In genomic region chr9:101354143-101354764, GRCh38 we compare ENCODE assay signal across 25 cellular contexts. TPM values are rescaled to one million over a fixed set of nuclear protein-coding genes. Genes with fewer than 3 reads are reported as not detected.
DNase-seq lines count a peak whose midpoint lies in the region; ATAC-seq and TF ChIP-seq lines count a peak whose summit lies in the region.
"Had no signal": no experiment of that assay in that cellular context is flagged by ENCODE, and none has a peak within 500 bp of the region (broad histone marks: within the 10 kb centered on the region; RNA-seq: fewer than 3 reads in every experiment).

No MANE protein-coding gene starts in this region.

- ATAC-seq in WTC11 = no peak
- ATAC-seq: GM12878, left lung, sciatic nerve had no signal

- CTCF ChIA-PET in Caco-2 (lab: Charles Lee) (interaction anchor here (0.9 kb wide), 1 partner anchor 235 kb away, joined by 3 read pairs; no protein-coding TSS in a partner anchor), WTC11 (lab: Charles Lee) (no interaction called here)

- H3K4me3 ChIP-seq in Caco-2 (ENCODE audit: low read depth, low read length) (no peak overlapping the region), epithelial cell of esophagus (ENCODE audit: low read length) (no peak overlapping the region)
- H3K4me3 ChIP-seq in effector memory CD4-positive, alpha-beta T cell (ENCODE audit: insufficient read depth, low read depth, low read length, poor library complexity, severe bottlenecking) = no peak overlapping the region
- H3K4me3 ChIP-seq: GM12878, left lung, uterus had no signal

- peaks cover 23% of the 10 kb centered on the region for H3K9me3 ChIP-seq in Caco-2
- no peaks in the 10 kb centered on the region for H3K9me3 ChIP-seq in effector memory CD4-positive, alpha-beta T cell (ENCODE audit: control insufficient read depth, low read length)
- H3K9me3 ChIP-seq: left lung, uterus had no signal

- H3K4me1 Mint-ChIP-seq in Caco-2 (ENCODE audit: low read depth, unreplicated experiment) (peaks cover 19% of the 10 kb centered on the region), WTC11 (no peaks in the 10 kb centered on the region)
- H3K4me1 Mint-ChIP-seq: activated B cell treated with CpG ODN at 0.5 μM for 24 hours, nephron progenitor cell had no signal

- H3K4me1 ChIP-seq in Caco-2 = peaks cover 39% of the 10 kb centered on the region
- no peaks in the 10 kb centered on the region for H3K4me1 ChIP-seq in effector memory CD4-positive, alpha-beta T cell (ENCODE audit: control insufficient read depth, insufficient read depth, low read length, poor library complexity, severe bottlenecking)
- H3K4me1 ChIP-seq: left lung, parathyroid adenoma, uterus had no signal

- intact Hi-C loops in Caco-2 (cut with micrococcal nuclease; ENCODE audit: unreplicated experiment) = loop anchor here (1.0 kb wide), 3 partner anchors 12 to 34 kb away; no protein-coding TSS in a partner anchor

- H3K4me3 Mint-ChIP-seq in Caco-2 (ENCODE audit: unreplicated experiment) = peak overlapping the region; percentile 63
- no peak overlapping the region for H3K4me3 Mint-ChIP-seq in WTC11
- H3K4me3 Mint-ChIP-seq: activated B cell treated with CpG ODN at 0.5 μM for 24 hours, nephron progenitor cell had no signal

- TF ChIP-seq CTCF in Caco-2 (IDR thresholded peaks at IDR 0.05; ENCODE audit: insufficient read depth in 1 of 2, low read depth in 1 of 2, low read length in 1 of 2, severe bottlenecking in 1 of 2, unreplicated experiment in 1 of 2) = no peak
- no peak for TF ChIP-seq CTCF in epithelial cell of esophagus (IDR thresholded peaks at IDR 0.05; ENCODE audit: insufficient read depth, low read depth, low read length, missing control alignments)
- TF ChIP-seq CTCF in WTC11 (IDR thresholded peaks at IDR 0.05) = no peak

- POLR2A ChIA-PET in Caco-2 (lab: Charles Lee) (interaction anchor here (1.1 kb wide), 1 partner anchor 44 kb away, joined by 6 read pairs; the partner anchor contains the start of genes MRPL50 and ZNF189), WTC11 (lab: Charles Lee) (no interaction called here)

- peak; percentile 71 to 74 for DNase-seq in Caco-2
- DNase-seq in M059J (ENCODE audit: low read depth) = peak; percentile 3
- peak; percentile 42 for DNase-seq in epithelial cell of esophagus (ENCODE audit: low read depth)
- DNase-seq in mucosa of gallbladder (ENCODE audit: low spot score) = peak; percentile 51
- no peak for DNase-seq in WTC11 (ENCODE audit: low spot score)
- no peak for DNase-seq in activated CD8-positive, alpha-beta memory T cell treated with anti-CD3 and anti-CD28 coated beads for 24 hours
- no peak for DNase-seq in effector memory CD4-positive, alpha-beta T cell
- DNase-seq in NCI-H526 (lab: John Stamatoyannopoulos, UW) = no peak
- DNase-seq: activated B cell treated with CpG ODN at 0.5 μM for 24 hours; activated CD4-positive, alpha-beta T cell treated with anti-CD3 and anti-CD28 coated beads, Interleukin-2, amount 50 U/mL, for 48 hours; activated gamma-delta T cell; activated T-cell treated with anti-CD3 and anti-CD28 coated beads for 4 hours; Karpas-422; left lung; midbrain; NCI-H1092; NCI-H2029; NCI-H446 treated with DMSO at 0.1 percent for 48 hours; nephron progenitor cell; uterus had no signal

- H3K36me3 Mint-ChIP-seq in Caco-2 (ENCODE audit: insufficient read depth, unreplicated experiment) = peaks cover 6% of the 10 kb centered on the region
- no peaks in the 10 kb centered on the region; the same call in 1 of the 2 replicates for H3K36me3 Mint-ChIP-seq in WTC11

- BruUV-seq in Caco-2 (replicated peaks; lab: Mats Ljungman, UMichigan) = TSS peak; percentile 93

- peaks cover 18% of the 10 kb centered on the region for H3K9me3 Mint-ChIP-seq in Caco-2 (ENCODE audit: unreplicated experiment)
- H3K9me3 Mint-ChIP-seq in WTC11 = peaks cover 8% of the 10 kb centered on the region
- H3K9me3 Mint-ChIP-seq: activated B cell treated with CpG ODN at 0.5 μM for 24 hours, nephron progenitor cell had no signal

- H3K27me3 Mint-ChIP-seq in Caco-2 (ENCODE audit: insufficient read depth, unreplicated experiment) (no peaks in the 10 kb centered on the region), WTC11 (ENCODE audit: low read depth) (no peaks in the 10 kb centered on the region)
- H3K27me3 Mint-ChIP-seq: activated B cell treated with CpG ODN at 0.5 μM for 24 hours had no signal

- H3K36me3 ChIP-seq in Caco-2 (ENCODE audit: control insufficient read depth, insufficient read depth, low read length) = no peaks in the 10 kb centered on the region
- H3K36me3 ChIP-seq in effector memory CD4-positive, alpha-beta T cell (ENCODE audit: control insufficient read depth, insufficient read depth, low read length) = no peaks in the 10 kb centered on the region
- H3K36me3 ChIP-seq: left lung, uterus had no signal

- H3K27ac Mint-ChIP-seq in Caco-2 (ENCODE audit: unreplicated experiment) (peak overlapping the region; percentile 87), WTC11 (no peak overlapping the region)
- H3K27ac Mint-ChIP-seq: activated B cell treated with CpG ODN at 0.5 μM for 24 hours, nephron progenitor cell had no signal

- H3K27me3 ChIP-seq in Caco-2 (replicated peaks; ENCODE audit: control insufficient read depth, insufficient read depth, low read length) = no peaks in the 10 kb centered on the region
- no peaks in the 10 kb centered on the region for H3K27me3 ChIP-seq in effector memory CD4-positive, alpha-beta T cell (replicated peaks; ENCODE audit: control insufficient read depth, insufficient read depth, low read length, poor library complexity, severe bottlenecking)
- H3K27me3 ChIP-seq: left lung, uterus had no signal

- no peak overlapping the region for H3K27ac ChIP-seq in effector memory CD4-positive, alpha-beta T cell (ENCODE audit: insufficient read depth, low read length, poor library complexity, severe bottlenecking)
- H3K27ac ChIP-seq: C4-2B, left lung, parathyroid adenoma, uterus had no signal

TF ChIP-seq in WTC11, 78 proteins besides CTCF, POLR2A, EP300 and RAD21 (continues in another document):
- TF ChIP-seq ATF3 (CRISPR knock-in tag; conservative IDR thresholded peaks at IDR 0.05) (no peak), ETV6 (CRISPR knock-in tag; IDR thresholded peaks at IDR 0.05) (no peak), NR3C1 (CRISPR knock-in tag; conservative IDR thresholded peaks at IDR 0.05; ENCODE audit: low read depth) (no peak), PRDM15 (CRISPR knock-in tag; IDR thresholded peaks at IDR 0.05) (no peak), SOX15 (CRISPR knock-in tag; IDR thresholded peaks at IDR 0.05) (no peak), GABPB1 (CRISPR knock-in tag; IDR thresholded peaks at IDR 0.05) (no peak), TP53 (CRISPR knock-in tag; IDR thresholded peaks at IDR 0.05) (no peak), SP1 (CRISPR knock-in tag; conservative IDR thresholded peaks at IDR 0.05) (no peak), HMGA2 (CRISPR knock-in tag; IDR thresholded peaks at IDR 0.05) (no peak), ATF1 (CRISPR knock-in tag; IDR thresholded peaks at IDR 0.05) (no peak), MYBL2 (CRISPR knock-in tag; IDR thresholded peaks at IDR 0.05) (no peak)
- TF ChIP-seq, protein P1, sequence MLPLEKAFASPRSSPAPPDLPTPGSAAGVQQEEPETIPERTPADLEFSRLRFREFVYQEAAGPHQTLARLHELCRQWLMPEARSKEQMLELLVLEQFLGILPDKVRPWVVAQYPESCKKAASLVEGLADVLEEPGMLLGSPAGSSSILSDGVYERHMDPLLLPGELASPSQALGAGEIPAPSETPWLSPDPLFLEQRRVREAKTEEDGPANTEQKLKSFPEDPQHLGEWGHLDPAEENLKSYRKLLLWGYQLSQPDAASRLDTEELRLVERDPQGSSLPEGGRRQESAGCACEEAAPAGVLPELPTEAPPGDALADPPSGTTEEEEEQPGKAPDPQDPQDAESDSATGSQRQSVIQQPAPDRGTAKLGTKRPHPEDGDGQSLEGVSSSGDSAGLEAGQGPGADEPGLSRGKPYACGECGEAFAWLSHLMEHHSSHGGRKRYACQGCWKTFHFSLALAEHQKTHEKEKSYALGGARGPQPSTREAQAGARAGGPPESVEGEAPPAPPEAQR (CRISPR knock-in tag; IDR thresholded peaks at IDR 0.05) = no peak

RNA-seq across cellular contexts. Expression of gene BAAT, which starts 30.6 kb away (rescaled TPM):
- total RNA-seq in Caco-2 (2022) = 1.1 and 1.3 TPM in 2 replicates
- total RNA-seq in M059J (2014; rRNA removed; shearing (Covaris generic)) = not detected in 2 replicates
- total RNA-seq in mucosa of gallbladder = 117 TPM
- 0.11 to 0.17 TPM (median 0.14 TPM) in 3 replicates for total RNA-seq in WTC11 (2021)
- total RNA-seq: activated B cell treated with CpG ODN at 0.5 μM for 24 hours, RPMI7951, sciatic nerve, uterus had no signal

RNA-seq across cellular contexts. Expression of gene MRPL50, which starts 44.2 kb away (rescaled TPM):
- 15.6 and 17.5 TPM in 2 replicates for total RNA-seq in Caco-2 (2022)
- total RNA-seq in M059J (2014; rRNA removed; shearing (Covaris generic)) = 29.2 and 34.4 TPM in 2 replicates
- 12.1 TPM for total RNA-seq in mucosa of gallbladder
- total RNA-seq in WTC11 (2021) = 16.6 to 19.6 TPM (median 17.0 TPM) in 3 replicates

RNA-seq across cellular contexts. Expression of gene ZNF189, which starts 44.4 kb away (rescaled TPM):
- total RNA-seq in Caco-2 (2022) (15.3 and 17.3 TPM in 2 replicates), mucosa of gallbladder (61.4 TPM), WTC11 (2021) (10.1 to 10.4 TPM (median 10.3 TPM) in 3 replicates)
- 11.1 and 15.1 TPM in 2 replicates for total RNA-seq in M059J (2014; rRNA removed; shearing (Covaris generic))

Comparison
In these comparisons a context has a peak if more than half of its experiments do, and no peak if none do; other contexts are left out.
1. DNase-seq: peak in Caco-2 (2 of 2), M059J (single experiment), epithelial cell of esophagus (single experiment) and mucosa of gallbladder (single experiment); none in WTC11 (single experiment), activated CD8-positive, alpha-beta memory T cell treated with anti-CD3 and anti-CD28 coated beads for 24 hours (single experiment), effector memory CD4-positive, alpha-beta T cell (0 of 3) and NCI-H526 (0 of 2).
2. RNA of gene BAAT, which starts 30.6 kb away (total RNA-seq): 117 TPM in mucosa of gallbladder (single experiment); 1.1 to 1.3 TPM in Caco-2, 0.11 to 0.17 TPM in WTC11 and not detected in M059J; every median in the first group is over 10 times any median in the second.